In the genomic region with DNA sequence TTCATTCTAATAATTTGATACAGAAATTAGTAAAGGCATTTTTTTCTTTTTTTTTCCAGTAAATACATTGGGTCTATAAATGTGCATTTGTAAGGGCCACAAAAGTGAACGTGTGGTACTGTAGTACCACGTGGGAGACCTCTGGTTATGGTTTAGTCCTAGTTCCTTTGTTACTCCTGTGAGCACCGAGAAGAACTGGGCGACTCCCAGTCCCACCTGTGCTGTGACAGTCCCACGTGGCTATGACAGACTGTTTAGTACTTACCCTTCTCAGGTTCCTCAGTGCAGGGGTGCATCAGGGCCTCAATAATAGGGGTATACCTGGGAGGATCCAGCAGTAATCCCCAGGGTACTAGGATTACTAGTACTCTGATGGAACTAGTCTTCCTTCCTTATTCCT, we compare ENCODE assay signal across 26 cellular contexts.
"Had no signal": no experiment of that assay in that cellular context is flagged by ENCODE, and none has a peak within 500 bp of the region (broad histone marks: within the 10 kb centered on the region; RNA-seq: fewer than 3 reads in every experiment).

No MANE protein-coding gene starts in this region.

- H3K4me1 ChIP-seq: esophagus squamous epithelium, heart right ventricle, left lung, parathyroid adenoma, right lobe of liver, suprapubic skin, transverse colon, upper lobe of right lung, uterus had no signal

- H3K4me2 ChIP-seq: neural progenitor cell had no signal

- H2AFZ ChIP-seq: neural progenitor cell, parathyroid adenoma had no signal

- H3K27ac ChIP-seq: esophagus squamous epithelium, heart right ventricle, left lung, parathyroid adenoma, right lobe of liver, suprapubic skin, transverse colon, upper lobe of right lung, uterus had no signal

- H3K27me3 ChIP-seq: esophagus squamous epithelium, heart right ventricle, left lung, neural progenitor cell, right lobe of liver, suprapubic skin, transverse colon, upper lobe of right lung, uterus had no signal

- H3K4me3 ChIP-seq: esophagus squamous epithelium, heart right ventricle, left lung, mucosa of descending colon, neural progenitor cell, right lobe of liver, suprapubic skin, transverse colon, upper lobe of right lung, uterus had no signal

- ATAC-seq: heart right ventricle; left lung; mucosa of descending colon; right lobe of liver; stimulated activated naive B cell treated with anti-CD40 and anti-IgM and Interleukin-4, amounts not matched to agents 10 μg/mL and 1 μg/mL and 100 μg/mL, for 72 hours; stimulated activated naive CD8-positive, alpha-beta T cell treated with anti-CD3 and anti-CD28 coated beads, Interleukin-15, amount 100 ng/mL, for 72 hours; upper lobe of right lung had no signal

- H3K36me3 ChIP-seq: neural progenitor cell, right lobe of liver, uterus had no signal

- H3K9ac ChIP-seq: neural progenitor cell, parathyroid adenoma had no signal

- DNase-seq: dermis blood vessel endothelial cell; effector memory CD4-positive, alpha-beta T cell; erythroblast; esophagus squamous epithelium; foreskin melanocyte; glutamatergic neuron; heart right ventricle; hippocampal formation; left cardiac atrium; left lung; mesenchymal stem cell; mucosa of descending colon; naive B cell; right lobe of liver; small intestine; stimulated activated CD4-positive, alpha-beta T cell treated with anti-CD3 and anti-CD28 coated beads, Interleukin-15, amount 100 ng/mL, for 24 hours; stimulated activated CD4-positive, alpha-beta T cell treated with anti-CD3 and anti-CD28 coated beads, Interleukin-2, amount 100 ng/mL, for 48 hours; stimulated activated naive B cell treated with anti-CD40 and anti-IgM and Interleukin-4, amounts not matched to agents 10 μg/mL and 1 μg/mL and 100 μg/mL, for 72 hours; stimulated activated naive CD8-positive, alpha-beta T cell treated with anti-CD3 and anti-CD28 coated beads, Interleukin-15, amount 100 ng/mL, for 72 hours; transverse colon; upper lobe of right lung; uterus had no signal

- H3K9me3 ChIP-seq: esophagus squamous epithelium, heart right ventricle, left lung, mucosa of descending colon, right lobe of liver, suprapubic skin, transverse colon, upper lobe of right lung, uterus had no signal

- FAIRE-seq: islet of Langerhans, small intestine had no signal

- H3K79me2 ChIP-seq: parathyroid adenoma had no signal
